In genomic region chr7:132098337-132098736, GRCh38 we compare ENCODE assay signal across 8 cellular contexts.
"Had no signal": no experiment of that assay in that cellular context is flagged by ENCODE, and none has a peak within 500 bp of the region (broad histone marks: within the 10 kb centered on the region; RNA-seq: fewer than 3 reads in every experiment).

No MANE protein-coding gene starts in this region.

- H3K27ac ChIP-seq: HL-60 had no signal

- DNase-seq: GOT3, H7, HCEC 1CT, HFFc6, KBM-7 had no signal

- H3K9me3 Mint-ChIP-seq: HFFc6 had no signal

- H3K4me3 Mint-ChIP-seq: HFFc6, IgD-negative memory B cell had no signal

- H3K27ac Mint-ChIP-seq: HFFc6, IgD-negative memory B cell had no signal

- H3K4me1 Mint-ChIP-seq: IgD-negative memory B cell had no signal

- ATAC-seq: HepG2 had no signal
